19 cellular contexts compared by ENCODE assay signal in the genomic region with DNA sequence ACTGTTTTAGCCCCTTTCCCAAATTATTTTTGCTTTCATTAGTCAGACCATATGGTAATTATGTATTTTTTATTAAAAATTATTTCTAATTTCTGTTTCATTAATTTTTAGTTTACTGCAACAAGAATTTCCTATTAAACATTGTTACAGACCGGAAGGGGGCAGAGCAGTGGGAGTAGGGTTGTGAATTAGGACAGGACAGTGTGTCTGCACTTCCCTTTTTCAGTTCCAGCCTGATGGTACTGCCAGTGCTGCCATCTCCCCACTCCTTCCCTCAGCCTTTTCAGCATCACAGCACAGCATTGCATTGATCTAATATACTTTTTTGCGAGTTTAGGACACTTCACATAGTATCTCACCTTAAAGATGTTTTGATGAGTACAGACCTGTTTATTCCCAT.
DNase-seq lines count a peak whose midpoint lies in the region; ATAC-seq, FAIRE-seq and TF ChIP-seq lines count a peak whose summit lies in the region.
"Had no signal": no experiment of that assay in that cellular context is flagged by ENCODE, and none has a peak within 500 bp of the region (broad histone marks: within the 10 kb centered on the region; RNA-seq: fewer than 3 reads in every experiment).

No MANE protein-coding gene starts in this region.

- intact Hi-C loops in activated B cell treated with CpG ODN at 0.5 μM for 24 hours (cut with micrococcal nuclease), result loop anchor here (1.0 to 5.0 kb wide), 4 partner anchors 52 to 354 kb away; a partner anchor contains a TSS

- H3K27me3 Mint-ChIP-seq in activated B cell treated with CpG ODN at 0.5 μM for 24 hours (no peaks in the 10 kb centered on the region), T-helper 17 cell (no peaks in the 10 kb centered on the region)
- H3K27me3 Mint-ChIP-seq: IgD-negative memory B cell had no signal

- POLR2A ChIA-PET in activated B cell treated with CpG ODN at 0.5 μM for 24 hours (lab: Charles Lee), result no interaction called here

- H3K27ac ChIP-seq in substantia nigra (ENCODE audit: low read depth, low read length, poor library complexity, severe bottlenecking), result no peak overlapping the region
- H3K27ac ChIP-seq: ascending aorta, C4-2B, Peyer's patch, VCaP had no signal

- H3K9me3 ChIP-seq in T-helper 17 cell (ENCODE audit: control insufficient read depth, low read length, poor library complexity, severe bottlenecking), result no peaks in the 10 kb centered on the region
- H3K9me3 ChIP-seq: ascending aorta, Peyer's patch had no signal

- H3K27ac Mint-ChIP-seq in activated B cell treated with CpG ODN at 0.5 μM for 24 hours (peak overlapping the region; percentile 6), T-helper 17 cell (no peak overlapping the region)
- H3K27ac Mint-ChIP-seq: nephron progenitor cell had no signal

- H3K4me1 Mint-ChIP-seq in activated B cell treated with CpG ODN at 0.5 μM for 24 hours (peaks cover 69% of the 10 kb centered on the region), T-helper 17 cell (peaks cover 55% of the 10 kb centered on the region)

- CTCF ChIA-PET in activated B cell treated with CpG ODN at 0.5 μM for 24 hours (lab: Charles Lee), result no interaction called here

- no peak overlapping the region for H3K4me3 Mint-ChIP-seq in activated B cell treated with CpG ODN at 0.5 μM for 24 hours
- H3K4me3 Mint-ChIP-seq in T-helper 17 cell, result no peak overlapping the region
- H3K4me3 Mint-ChIP-seq: nephron progenitor cell had no signal

- peak; percentile 84 for ATAC-seq in GM19463 (IDR thresholded peaks at IDR 0.05; ENCODE audit: unreplicated experiment)
- ATAC-seq in HG03139 (IDR thresholded peaks at IDR 0.05; ENCODE audit: unreplicated experiment), result peak; percentile 62
- ATAC-seq in activated B cell treated with CpG ODN at 0.5 μM for 24 hours (ENCODE audit: low read depth), result peak; percentile 79
- no peak for ATAC-seq in T-helper 17 cell

- H3K36me3 Mint-ChIP-seq in activated B cell treated with CpG ODN at 0.5 μM for 24 hours (ENCODE audit: low read depth) (peaks cover 7% of the 10 kb centered on the region), T-helper 17 cell (ENCODE audit: low read depth) (peaks cover 4% of the 10 kb centered on the region)
- H3K36me3 Mint-ChIP-seq: IgD-negative memory B cell had no signal

- FAIRE-seq in D721Med (lab: Jason Lieb, UNC), result no peak

- H3K9me3 Mint-ChIP-seq in activated B cell treated with CpG ODN at 0.5 μM for 24 hours, result no peaks in the 10 kb centered on the region
- H3K9me3 Mint-ChIP-seq: IgD-negative memory B cell, nephron progenitor cell had no signal

- DNase-seq in D721Med (ENCODE audit: insufficient read length, low spot score) (no peak), activated B cell treated with CpG ODN at 0.5 μM for 24 hours (no peak), COLO668 (lab: John Stamatoyannopoulos, UW; ENCODE audit: unreplicated experiment) (no peak), superior temporal gyrus (ENCODE audit: extremely low spot score) (no peak), T-helper 17 cell (no peak), substantia nigra (lab: John Stamatoyannopoulos, UW) (no peak)
- DNase-seq: activated T-cell treated with anti-CD3 and anti-CD28 coated beads, Interleukin-2, amount 50 U/mL, for 1 hour; effector CD4-positive, alpha-beta T cell; GDM1; NCI-H2081 treated with DMSO at 0.1 percent for 48 hours; nephron progenitor cell; stimulated activated CD4-positive, alpha-beta T cell treated with anti-CD3 and anti-CD28 coated beads, Interleukin-15, amount 100 ng/mL, for 24 hours had no signal

- TF ChIP-seq CTCF in D721Med (IDR thresholded peaks at IDR 0.05; ENCODE audit: insufficient read depth, missing control alignments) (peak; percentile 6), activated B cell treated with CpG ODN at 0.5 μM for 24 hours (IDR thresholded peaks at IDR 0.05) (no peak)
